ENCODE assay signal across 11 cellular contexts in the genomic region with DNA sequence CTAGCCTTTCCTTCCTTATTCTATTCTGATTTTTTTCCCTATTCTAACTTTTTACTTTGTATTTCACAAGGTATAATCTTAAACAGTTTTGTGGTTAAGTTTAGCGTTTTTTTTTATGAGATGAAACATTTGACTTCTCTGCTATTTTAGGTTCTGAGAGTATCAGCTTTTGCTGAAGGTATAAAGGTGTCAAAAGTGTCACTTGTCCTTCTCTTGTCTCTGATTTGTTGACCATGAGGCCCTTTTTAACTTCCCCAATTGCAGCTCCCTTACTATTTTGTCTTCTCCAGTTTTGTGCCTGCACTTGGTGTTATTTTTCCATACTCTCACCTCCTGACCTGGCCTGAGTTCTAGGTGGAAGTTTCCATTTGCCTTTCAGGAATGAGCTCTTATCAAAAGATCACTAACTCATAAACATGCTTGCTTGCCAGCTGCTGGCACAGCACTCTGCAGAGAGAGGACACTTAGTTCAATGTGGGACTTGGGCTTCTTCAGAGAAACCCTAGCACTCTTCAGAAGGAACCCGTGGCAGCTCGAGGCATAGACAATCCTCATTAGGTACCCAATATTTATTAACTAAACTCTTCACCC.
DNase-seq lines count a peak whose midpoint lies in the region; ATAC-seq and TF ChIP-seq lines count a peak whose summit lies in the region.
"Had no signal": no experiment of that assay in that cellular context is flagged by ENCODE, and none has a peak within 500 bp of the region (broad histone marks: within the 10 kb centered on the region; RNA-seq: fewer than 3 reads in every experiment).

No MANE protein-coding gene starts in this region.

- peaks cover 0 to 60% (median 27%) of the 10 kb centered on the region in 12 donors for H3K4me1 ChIP-seq in heart left ventricle
- H3K4me1 ChIP-seq in prostate gland (replicated peaks): peaks cover 7% of the 10 kb centered on the region

- TF ChIP-seq POLR2A in heart left ventricle (IDR thresholded peaks at IDR 0.05) (no peak), prostate gland (IDR thresholded peaks at IDR 0.05) (no peak)

- H3K27me3 ChIP-seq in heart left ventricle (no peaks in the 10 kb centered on the region), prostate gland (replicated peaks; ENCODE audit: insufficient read depth) (no peaks in the 10 kb centered on the region)

- DNase-seq in RPMI8226 (peak; percentile 67), heart left ventricle (peak in 1 of 5 donors; percentile 49), prostate gland (ENCODE audit: low spot score) (peak; percentile 62), GM13976 (ENCODE audit: low spot score) (no peak), NOMO-1 treated with DMSO at 0.1 percent for 48 hours (lab: John Stamatoyannopoulos, UW; ENCODE audit: unreplicated experiment) (no peak)
- DNase-seq in activated naive CD4-positive, alpha-beta T cell (lab: John Stamatoyannopoulos, UW): no peak
- DNase-seq: activated CD4-positive, alpha-beta T cell treated with anti-CD3 and anti-CD28 coated beads for 4 hours; activated gamma-delta T cell treated with Interleukin-2 at 50 U/mL for 16 hours; HCEC 1CT had no signal

- H3K9me3 ChIP-seq in heart left ventricle (no peaks in the 10 kb centered on the region), prostate gland (no peaks in the 10 kb centered on the region)

- in situ Hi-C loops in GM13976 (cut with MboI; ENCODE audit: low sequenced_read_pairs, unreplicated experiment): no loop called here

- intact Hi-C loops in heart left ventricle (cut with DNase I) (loop anchor here in 4 of 10 donors (2.0 to 10.0 kb wide), 5 partner anchors 41 to 107 kb away; a partner anchor contains a TSS), prostate gland (cut with DNase I) (no loop called here)

- 40 to 64% (median 56%) methylated on average over 3 of the region's 3 CpGs for WGBS in heart left ventricle, 4 donors
- 14% methylated on average over 3 of the region's 3 CpGs for WGBS in prostate gland

- H3K36me3 ChIP-seq in heart left ventricle: no peaks in the 10 kb centered on the region
- no peaks in the 10 kb centered on the region for H3K36me3 ChIP-seq in prostate gland

- TF ChIP-seq CTCF in heart left ventricle (IDR thresholded peaks at IDR 0.05) (no peak), prostate gland (IDR thresholded peaks at IDR 0.05) (no peak), GM13976 (IDR thresholded peaks at IDR 0.05; ENCODE audit: borderline replicate concordance, control extremely low read depth, extremely low read depth, insufficient read depth, missing control alignments) (no peak)

- H3K4me3 ChIP-seq in heart left ventricle (no peak overlapping the region), prostate gland (no peak overlapping the region)

- H3K27ac ChIP-seq in heart left ventricle: peak overlapping the region in 9 of 12 donors; percentile 16 to 69 (median 49)
- peak overlapping the region; percentile 6 to 58 for H3K27ac ChIP-seq in prostate gland

- ATAC-seq in GM18867 (IDR thresholded peaks at IDR 0.05; ENCODE audit: unreplicated experiment) (peak; percentile 92), heart left ventricle (peak; percentile 23 to 53 (median 48)), HG02623 (IDR thresholded peaks at IDR 0.05; ENCODE audit: unreplicated experiment) (no peak)

Comparison
In these comparisons a context has a peak if more than half of its experiments do, and no peak if none do; other contexts are left out.
1. DNase-seq: peak in RPMI8226 (single experiment) and prostate gland (single experiment); none in GM13976 (single experiment), NOMO-1 treated with DMSO at 0.1 percent for 48 hours (single experiment) and activated naive CD4-positive, alpha-beta T cell (0 of 4).